Comparison of ENCODE assay signal across 20 cellular contexts in genomic region chr1:229136817-229137216, GRCh38.
DNase-seq lines count a peak whose midpoint lies in the region; ATAC-seq lines count a peak whose summit lies in the region.
"Had no signal": no experiment of that assay in that cellular context is flagged by ENCODE, and none has a peak within 500 bp of the region (broad histone marks: within the 10 kb centered on the region; RNA-seq: fewer than 3 reads in every experiment).

No MANE protein-coding gene starts in this region.

- peaks cover 28% of the 10 kb centered on the region for H3K4me1 Mint-ChIP-seq in stimulated activated naive CD8-positive, alpha-beta T cell treated with anti-CD3 and anti-CD28 coated beads, Interleukin-15, amount 100 ng/mL, for 72 hours

- no peak overlapping the region for H3K27ac Mint-ChIP-seq in stimulated activated naive CD8-positive, alpha-beta T cell treated with anti-CD3 and anti-CD28 coated beads, Interleukin-15, amount 100 ng/mL, for 72 hours
- H3K27ac Mint-ChIP-seq: activated CD8-positive, alpha-beta T cell treated with anti-CD3 and anti-CD28 coated beads, Interleukin-2, amount 10 ng/mL, durations not matched to agents 7 days and 5 days; activated T-cell treated with anti-CD3 and anti-CD28 coated beads, Interleukin-2, amount 50 U/mL, for 24 hours; CD8-positive, alpha-beta T cell had no signal

- H3K27me3 Mint-ChIP-seq in stimulated activated naive CD8-positive, alpha-beta T cell treated with anti-CD3 and anti-CD28 coated beads, Interleukin-15, amount 100 ng/mL, for 72 hours, result no peaks in the 10 kb centered on the region
- H3K27me3 Mint-ChIP-seq: activated T-cell treated with anti-CD3 and anti-CD28 coated beads, Interleukin-2, amount 50 U/mL, for 24 hours had no signal

- peak; percentile 41 for ATAC-seq in stimulated activated naive CD8-positive, alpha-beta T cell treated with anti-CD3 and anti-CD28 coated beads, Interleukin-15, amount 100 ng/mL, for 72 hours
- ATAC-seq in stimulated activated naive CD8-positive, alpha-beta T cell treated with anti-CD3 and anti-CD28 coated beads, Interleukin-15, Interleukin-2, amounts not matched to agents 100 U/mL and 50 U/mL, for 24 hours, result no peak
- no peak for ATAC-seq in HG03025 (IDR thresholded peaks at IDR 0.05; ENCODE audit: low FRiP score, unreplicated experiment)
- ATAC-seq: activated CD8-positive, alpha-beta T cell treated with anti-CD3 and anti-CD28 coated beads, Interleukin-2, amount 10 ng/mL, durations not matched to agents 7 days and 5 days; CD8-positive, alpha-beta T cell had no signal

- no peak overlapping the region for H3K4me3 Mint-ChIP-seq in stimulated activated naive CD8-positive, alpha-beta T cell treated with anti-CD3 and anti-CD28 coated beads, Interleukin-15, amount 100 ng/mL, for 72 hours
- H3K4me3 Mint-ChIP-seq: activated CD8-positive, alpha-beta T cell treated with anti-CD3 and anti-CD28 coated beads, Interleukin-2, amount 10 ng/mL, durations not matched to agents 7 days and 5 days; activated T-cell treated with anti-CD3 and anti-CD28 coated beads, Interleukin-2, amount 50 U/mL, for 24 hours; CD8-positive, alpha-beta T cell had no signal

- H3K9me3 Mint-ChIP-seq in stimulated activated naive CD8-positive, alpha-beta T cell treated with anti-CD3 and anti-CD28 coated beads, Interleukin-15, amount 100 ng/mL, for 72 hours, result peaks cover 19 to 26% of the 10 kb centered on the region in 2 donors

- DNase-seq in stimulated activated naive CD8-positive, alpha-beta T cell treated with anti-CD3 and anti-CD28 coated beads, Interleukin-15, amount 100 ng/mL, for 72 hours, result no peak
- DNase-seq in stimulated activated naive CD8-positive, alpha-beta T cell treated with anti-CD3 and anti-CD28 coated beads, Interleukin-15, Interleukin-2, amounts not matched to agents 100 U/mL and 50 U/mL, for 24 hours, result no peak
- DNase-seq in NAMALWA (ENCODE audit: low spot score) (peak; percentile 21), germinal center (ENCODE audit: low spot score) (peak; percentile 42), DMS53 treated with DMSO at 0.1 percent for 48 hours (lab: John Stamatoyannopoulos, UW; ENCODE audit: unreplicated experiment) (no peak), NCI-H526 treated with DMSO at 0.1 percent for 48 hours (lab: John Stamatoyannopoulos, UW) (no peak)
- DNase-seq in activated CD4-positive, alpha-beta T cell treated with anti-CD3 and anti-CD28 coated beads for 48 hours, result no peak
- DNase-seq: ACHN; activated CD4-positive, CD25-positive, alpha-beta regulatory T cell; activated CD8-positive, alpha-beta T cell treated with anti-CD3 and anti-CD28 coated beads, Interleukin-2, amount 10 ng/mL, durations not matched to agents 7 days and 5 days; activated naive CD4-positive, alpha-beta T cell treated with Interleukin-2 at 50 U/mL for 16 hours; activated T-cell treated with anti-CD3 and anti-CD28 coated beads, Interleukin-2, amount 50 U/mL, for 24 hours; CD8-positive, alpha-beta T cell; cerebellar nuclear complex; DMS79; erythroblast; foreskin melanocyte; NCI-H2171 treated with DMSO at 0.1 percent for 48 hours; ovary had no signal

Comparison
In these comparisons a context has a peak if more than half of its experiments do, and no peak if none do; other contexts are left out.
1. DNase-seq: peak in NAMALWA (single experiment) and germinal center (single experiment); none in stimulated activated naive CD8-positive, alpha-beta T cell treated with anti-CD3 and anti-CD28 coated beads, Interleukin-15, amount 100 ng/mL, for 72 hours (0 of 2), stimulated activated naive CD8-positive, alpha-beta T cell treated with anti-CD3 and anti-CD28 coated beads, Interleukin-15, Interleukin-2, amounts not matched to agents 100 U/mL and 50 U/mL, for 24 hours (single experiment), activated CD4-positive, alpha-beta T cell treated with anti-CD3 and anti-CD28 coated beads for 48 hours (single experiment), DMS53 treated with DMSO at 0.1 percent for 48 hours (single experiment) and NCI-H526 treated with DMSO at 0.1 percent for 48 hours (single experiment).